24 cellular contexts compared by ENCODE assay signal in the genomic region with DNA sequence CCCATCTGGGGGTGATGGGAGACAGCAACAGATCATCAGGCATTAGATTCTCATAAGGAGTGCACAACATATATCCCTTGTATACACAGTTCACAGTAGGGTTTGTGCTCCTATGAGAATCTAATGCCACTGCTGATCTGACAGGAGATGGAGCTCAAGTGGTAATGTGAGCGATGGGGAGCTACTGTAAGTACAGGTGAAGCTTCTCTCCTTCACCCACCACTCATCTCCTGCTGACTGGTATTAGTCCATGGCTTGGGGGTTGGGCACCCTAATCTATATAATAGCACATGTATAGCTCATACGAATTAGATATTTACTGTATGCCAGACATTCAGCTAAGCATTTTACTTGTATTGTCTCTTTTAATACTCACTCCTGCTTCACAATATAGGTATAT.
"Had no signal": no experiment of that assay in that cellular context is flagged by ENCODE, and none has a peak within 500 bp of the region (broad histone marks: within the 10 kb centered on the region; RNA-seq: fewer than 3 reads in every experiment).

No MANE protein-coding gene starts in this region.

- H3K27me3 ChIP-seq: esophagus muscularis mucosa, hepatocyte, testis, uterus had no signal

- H3K27ac Mint-ChIP-seq: activated CD4-positive, alpha-beta memory T cell treated with anti-CD3 and anti-CD28 coated beads, Interleukin-2, amount 10 ng/mL, durations not matched to agents 7 days and 5 days; activated CD4-positive, alpha-beta T cell treated with anti-CD3 and anti-CD28 coated beads, Interleukin-2, amount 10 ng/mL, durations not matched to agents 24 days and 14 days; activated naive CD8-positive, alpha-beta T cell treated with anti-CD3 and anti-CD28 coated beads, Interleukin-2, amount 50 U/mL, for 24 hours; immature natural killer cell; naive thymus-derived CD4-positive, alpha-beta T cell had no signal

- H3K27ac ChIP-seq: coronary artery, esophagus muscularis mucosa, hepatocyte, lower lobe of right lung, testis, uterus had no signal

- H3K4me3 Mint-ChIP-seq: activated CD4-positive, alpha-beta memory T cell treated with anti-CD3 and anti-CD28 coated beads, Interleukin-2, amount 10 ng/mL, durations not matched to agents 7 days and 5 days; activated CD4-positive, alpha-beta T cell treated with anti-CD3 and anti-CD28 coated beads, Interleukin-2, amount 10 ng/mL, durations not matched to agents 24 days and 14 days; activated naive CD8-positive, alpha-beta T cell treated with anti-CD3 and anti-CD28 coated beads, Interleukin-2, amount 50 U/mL, for 24 hours; immature natural killer cell; naive thymus-derived CD4-positive, alpha-beta T cell; neural crest cell had no signal

- ATAC-seq: activated CD4-positive, CD25-positive, alpha-beta regulatory T cell treated with anti-CD3 and anti-CD28 coated beads, Interleukin-2, amount 50 U/mL, for 24 hours; left lobe of liver; lower lobe of right lung; naive thymus-derived CD4-positive, alpha-beta T cell; sciatic nerve had no signal

- H3K9me3 Mint-ChIP-seq: activated CD4-positive, alpha-beta memory T cell treated with anti-CD3 and anti-CD28 coated beads, Interleukin-2, amount 10 ng/mL, durations not matched to agents 7 days and 5 days; activated CD4-positive, alpha-beta T cell treated with anti-CD3 and anti-CD28 coated beads, Interleukin-2, amount 10 ng/mL, durations not matched to agents 24 days and 14 days; activated naive CD8-positive, alpha-beta T cell treated with anti-CD3 and anti-CD28 coated beads, Interleukin-2, amount 50 U/mL, for 24 hours; immature natural killer cell; naive thymus-derived CD4-positive, alpha-beta T cell; stimulated activated naive B cell treated with anti-CD40 and anti-IgM and Interleukin-4, amounts not matched to agents 10 μg/mL and 1 μg/mL and 100 μg/mL, for 72 hours had no signal

- H3K4me1 ChIP-seq: lower lobe of right lung, testis, uterus had no signal

- H3K27me3 Mint-ChIP-seq: activated CD4-positive, alpha-beta memory T cell treated with anti-CD3 and anti-CD28 coated beads, Interleukin-2, amount 10 ng/mL, durations not matched to agents 7 days and 5 days; activated CD4-positive, alpha-beta T cell treated with anti-CD3 and anti-CD28 coated beads, Interleukin-2, amount 10 ng/mL, durations not matched to agents 24 days and 14 days; activated naive CD8-positive, alpha-beta T cell treated with anti-CD3 and anti-CD28 coated beads, Interleukin-2, amount 50 U/mL, for 24 hours; naive thymus-derived CD4-positive, alpha-beta T cell had no signal

- H3K9me3 ChIP-seq: esophagus muscularis mucosa, lower lobe of right lung, testis, uterus had no signal

- DNase-seq: activated CD4-positive, alpha-beta memory T cell treated with anti-CD3 and anti-CD28 coated beads, Interleukin-2, amount 10 ng/mL, durations not matched to agents 7 days and 5 days; activated CD4-positive, alpha-beta T cell treated with anti-CD3 and anti-CD28 coated beads, Interleukin-2, amount 10 ng/mL, durations not matched to agents 24 days and 14 days; activated gamma-delta T cell; activated naive CD4-positive, alpha-beta T cell treated with anti-CD3 and anti-CD28 coated beads, Interleukin-2, amount 50 U/mL, for 16 hours; activated naive CD8-positive, alpha-beta T cell treated with anti-CD3 and anti-CD28 coated beads, Interleukin-2, amount 50 U/mL, for 24 hours; cerebellar nuclear complex; glutamatergic neuron; immature natural killer cell; lower lobe of right lung; naive thymus-derived CD4-positive, alpha-beta T cell; occipital lobe; small intestine; stimulated activated naive B cell treated with anti-CD40 and anti-IgM and Interleukin-4, amounts not matched to agents 10 μg/mL and 1 μg/mL and 100 μg/mL, for 72 hours; testis; trophoblast cell; uterus had no signal

- H3K36me3 ChIP-seq: uterus had no signal

- H3K4me3 ChIP-seq: coronary artery, esophagus muscularis mucosa, hepatocyte, lower lobe of right lung, testis, uterus had no signal

- H3K4me2 ChIP-seq: hepatocyte had no signal

- FAIRE-seq: frontal cortex, small intestine had no signal

- H3K4me1 Mint-ChIP-seq: activated CD4-positive, alpha-beta T cell treated with anti-CD3 and anti-CD28 coated beads, Interleukin-2, amount 10 ng/mL, durations not matched to agents 24 days and 14 days; immature natural killer cell had no signal
